Comparison of ENCODE assay signal across 14 cellular contexts in the genomic region with DNA sequence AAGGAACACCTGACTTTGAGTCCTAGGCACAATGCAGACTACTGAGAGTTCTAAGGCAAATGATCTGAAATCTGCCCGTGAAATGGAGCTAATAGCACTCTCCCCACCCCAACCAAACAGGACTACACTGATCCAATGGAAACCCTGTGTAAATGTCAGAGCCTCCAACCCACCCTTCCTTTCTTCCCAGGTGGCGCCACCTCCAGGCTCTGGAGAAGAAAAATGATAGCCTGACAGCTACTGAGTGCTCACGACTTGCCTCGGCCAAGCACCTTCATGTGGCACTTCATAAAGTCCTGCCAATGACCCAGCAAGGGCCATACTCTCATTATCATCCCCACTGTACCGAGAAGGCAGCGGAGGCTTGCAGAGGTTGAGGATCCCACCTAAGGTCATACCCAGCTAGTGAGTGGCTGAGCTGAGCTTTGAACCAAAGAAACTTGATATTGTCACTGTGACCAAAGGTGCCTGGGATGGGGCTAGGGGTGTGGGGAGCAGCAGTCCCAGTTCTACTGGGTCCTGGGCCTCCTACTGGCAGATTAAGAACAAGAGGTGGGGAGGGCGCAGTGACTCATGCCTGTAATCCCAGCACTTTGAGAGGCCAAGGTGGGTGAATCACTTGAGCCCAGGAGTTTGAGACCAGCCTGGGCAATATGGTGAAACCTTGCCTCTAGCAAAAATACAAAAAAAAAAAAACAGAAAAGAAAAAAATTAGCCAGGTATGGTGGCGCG. TPM values are rescaled to one million over a fixed set of nuclear protein-coding genes. Genes with fewer than 3 reads are reported as not detected.
DNase-seq lines count a peak whose midpoint lies in the region; ATAC-seq and TF ChIP-seq lines count a peak whose summit lies in the region.
"Had no signal": no experiment of that assay in that cellular context is flagged by ENCODE, and none has a peak within 500 bp of the region (broad histone marks: within the 10 kb centered on the region; RNA-seq: fewer than 3 reads in every experiment).

No MANE protein-coding gene starts in this region.

- no peaks in the 10 kb centered on the region for H3K79me2 ChIP-seq in GM23338 (replicated peaks; ENCODE audit: insufficient read depth)

- H3K27ac ChIP-seq in GM23338 (ENCODE audit: low read depth): no peak overlapping the region
- H3K27ac ChIP-seq in RWPE2 (ENCODE audit: poor library complexity, severe bottlenecking): no peak overlapping the region
- H3K27ac ChIP-seq in foreskin keratinocyte: no peak overlapping the region
- H3K27ac ChIP-seq in body of pancreas: no peak overlapping the region
- H3K27ac ChIP-seq: ascending aorta, skin epidermis, upper lobe of right lung had no signal

- H4K20me1 ChIP-seq in GM23338 (replicated peaks; ENCODE audit: insufficient read depth): no peaks in the 10 kb centered on the region

- H3K36me3 Mint-ChIP-seq in GM23338 (ENCODE audit: low read depth): no peaks in the 10 kb centered on the region
- H3K36me3 Mint-ChIP-seq: CD4-positive, CD25-positive, alpha-beta regulatory T cell had no signal

- ATAC-seq in GM23338 (peak; percentile 80), RWPE2 (ENCODE audit: low read depth) (peak; percentile 70), foreskin keratinocyte (peak; percentile 63), body of pancreas (no peak), HG03045 (IDR thresholded peaks at IDR 0.05; ENCODE audit: unreplicated experiment) (no peak)
- ATAC-seq: upper lobe of right lung had no signal

- no peaks in the 10 kb centered on the region for H3K4me1 ChIP-seq in BE2C
- H3K4me1 ChIP-seq in GM23338 (ENCODE audit: insufficient read depth): 0 out of 2 replicates have a peak, but pooled peaks cover 5% of the 10 kb centered on the region
- peaks cover 7% of the 10 kb centered on the region for H3K4me1 ChIP-seq in RWPE2 (ENCODE audit: insufficient read depth, poor library complexity, severe bottlenecking)
- H3K4me1 ChIP-seq in foreskin keratinocyte: no peaks in the 10 kb centered on the region
- no peaks in the 10 kb centered on the region for H3K4me1 ChIP-seq in body of pancreas
- H3K4me1 ChIP-seq: ascending aorta, upper lobe of right lung had no signal

- peaks cover 10% of the 10 kb centered on the region for H3K27me3 Mint-ChIP-seq in GM23338 (ENCODE audit: insufficient read depth, low read depth, poor library complexity)

- no peak overlapping the region for H3K4me3 Mint-ChIP-seq in GM23338
- H3K4me3 Mint-ChIP-seq: CD4-positive, CD25-positive, alpha-beta regulatory T cell had no signal

- H3K36me3 ChIP-seq in BE2C (no peaks in the 10 kb centered on the region), GM23338 (ENCODE audit: insufficient read depth) (no peaks in the 10 kb centered on the region), RWPE2 (ENCODE audit: low read depth) (no peaks in the 10 kb centered on the region), body of pancreas (replicated peaks in 1 of 2; ENCODE audit: insufficient read depth in 1 of 2, low read depth in 2 of 2) (no peaks in the 10 kb centered on the region)
- H3K36me3 ChIP-seq: ascending aorta, upper lobe of right lung had no signal

- no peak for TF ChIP-seq POLR2A in body of pancreas (IDR thresholded peaks at IDR 0.05)

- H3K9me2 ChIP-seq in GM23338 (ENCODE audit: insufficient read depth): no peaks in the 10 kb centered on the region

- no peak overlapping the region for H3K27ac Mint-ChIP-seq in GM23338
- H3K27ac Mint-ChIP-seq: CD4-positive, CD25-positive, alpha-beta regulatory T cell had no signal

- peak; percentile 31 for TF ChIP-seq CTCF in BE2C (IDR thresholded peaks at IDR 0.05; ENCODE audit: low read depth, low read length)
- TF ChIP-seq CTCF in GM23338 (conservative IDR thresholded peaks at IDR 0.05; ENCODE audit: low read depth in 2 of 2): peak; percentile 55 to 67
- peak; percentile 12 for TF ChIP-seq CTCF in RWPE2 (IDR thresholded peaks at IDR 0.05; ENCODE audit: poor library complexity, severe bottlenecking)
- peak; percentile 31 for TF ChIP-seq CTCF in foreskin keratinocyte (conservative IDR thresholded peaks at IDR 0.05)
- TF ChIP-seq CTCF in body of pancreas (IDR thresholded peaks at IDR 0.05): no peak

- DNase-seq in BE2C (no peak), GM23338 (ENCODE audit: low spot score) (peak; percentile 67), RWPE2 (ENCODE audit: low spot score) (no peak), foreskin keratinocyte (peak in 1 of 2 donors; percentile 54), body of pancreas (no peak), hippocampal formation (lab: John Stamatoyannopoulos, UW) (no peak), SKM-1 treated with dmso at 0.1 percent for 144 hours (lab: John Stamatoyannopoulos, UW; ENCODE audit: unreplicated experiment) (no peak)
- DNase-seq: NCI-H1105, SW 1271, upper lobe of right lung had no signal

- no peaks in the 10 kb centered on the region for H3K9me3 ChIP-seq in BE2C
- no peaks in the 10 kb centered on the region for H3K9me3 ChIP-seq in RWPE2 (ENCODE audit: severe bottlenecking)
- H3K9me3 ChIP-seq in body of pancreas: no peaks in the 10 kb centered on the region
- H3K9me3 ChIP-seq: ascending aorta, upper lobe of right lung had no signal

- WGBS in body of pancreas, 2 donors: 77 to 78% methylated on average over 9 of the region's 9 CpGs

- no peaks in the 10 kb centered on the region for H3F3A ChIP-seq in GM23338 (replicated peaks; ENCODE audit: low read depth)

- H3K27me3 ChIP-seq in BE2C (no peaks in the 10 kb centered on the region), GM23338 (ENCODE audit: insufficient read depth) (no peaks in the 10 kb centered on the region), RWPE2 (ENCODE audit: insufficient read depth, poor library complexity, severe bottlenecking) (no peaks in the 10 kb centered on the region), foreskin keratinocyte (peaks cover 17% of the 10 kb centered on the region), body of pancreas (no peaks in the 10 kb centered on the region)
- H3K27me3 ChIP-seq: ascending aorta, upper lobe of right lung had no signal

- intact Hi-C loops in body of pancreas (cut with DNase I): no loop called here

- H3K4me2 ChIP-seq in GM23338: no peak overlapping the region

- no peak overlapping the region for H2AFZ ChIP-seq in GM23338

- no peaks in the 10 kb centered on the region for H3K9me3 Mint-ChIP-seq in GM23338

- peaks cover 2% of the 10 kb centered on the region; the same call in 1 of the 3 replicates for H3K4me1 Mint-ChIP-seq in GM23338
- H3K4me1 Mint-ChIP-seq: CD4-positive, CD25-positive, alpha-beta regulatory T cell had no signal

- H3K4me3 ChIP-seq in BE2C (ENCODE audit: low read depth, low read length): no peak overlapping the region
- no peak overlapping the region for H3K4me3 ChIP-seq in GM23338
- no peak overlapping the region for H3K4me3 ChIP-seq in RWPE2 (ENCODE audit: severe bottlenecking)
- H3K4me3 ChIP-seq in body of pancreas: no peak overlapping the region
- H3K4me3 ChIP-seq: ascending aorta, skin epidermis, upper lobe of right lung had no signal

TF ChIP-seq in GM23338, 12 proteins besides CTCF, POLR2A, EP300 and RAD21 (continues in another document):
- TF ChIP-seq ZNF114 (CRISPR knock-in tag; IDR thresholded peaks at IDR 0.05) (no peak), ETS1 (IDR thresholded peaks at IDR 0.05) (no peak), STAT1 (IDR thresholded peaks at IDR 0.05; ENCODE audit: unreplicated experiment) (no peak)

RNA-seq across cellular contexts. Expression of gene TST, which starts 20.5 kb away (rescaled TPM):
- polyA plus RNA-seq in BE2C (2012; ENCODE audit: insufficient read depth, insufficient read length, low read depth): 11.4 TPM
- 32.4 and 32.7 TPM in 2 replicates for total RNA-seq in GM23338 (2014; rRNA removed; shearing (Covaris generic))
- polyA plus RNA-seq in GM23338 (2016; fragmentation: Nextera tagmentation; extraction: Ambion mirVana) (14.6 and 16.3 TPM in 2 replicates), foreskin keratinocyte (23.2 and 26.2 TPM in 2 replicates)
- total RNA-seq in foreskin keratinocyte (18.1 and 19.7 TPM in 2 replicates), body of pancreas (10 to 100 TPM; 73.8 to 91.1 TPM)
- total RNA-seq: CD4-positive, CD25-positive, alpha-beta regulatory T cell had no signal

RNA-seq across cellular contexts. Expression of gene MPST, which starts 20.8 kb away (rescaled TPM):
- 113 TPM for polyA plus RNA-seq in BE2C (2012; ENCODE audit: insufficient read depth, insufficient read length, low read depth)
- total RNA-seq in GM23338 (2014; rRNA removed; shearing (Covaris generic)): 121 and 158 TPM in 2 replicates
- polyA plus RNA-seq in GM23338 (2016; fragmentation: Nextera tagmentation; extraction: Ambion mirVana) (85.5 and 86.2 TPM in 2 replicates), foreskin keratinocyte (82.2 TPM in 2 replicates)
- total RNA-seq in foreskin keratinocyte (57.5 and 62.6 TPM in 2 replicates), body of pancreas (100 to 1,000 TPM; 173 TPM)

RNA-seq across cellular contexts. Expression of gene KCTD17, which starts 52.8 kb away (rescaled TPM):
- polyA plus RNA-seq in BE2C (2012; ENCODE audit: insufficient read depth, insufficient read length, low read depth): 105 TPM
- total RNA-seq in GM23338 (2014; rRNA removed; shearing (Covaris generic)): 26.9 and 35.0 TPM in 2 replicates
- polyA plus RNA-seq in GM23338 (2016; fragmentation: Nextera tagmentation; extraction: Ambion mirVana) (21.2 and 25.1 TPM in 2 replicates), foreskin keratinocyte (22.8 and 25.9 TPM in 2 replicates)
- total RNA-seq in foreskin keratinocyte (19.6 and 24.7 TPM in 2 replicates), body of pancreas (1 to 10 TPM; 3.6 to 8.3 TPM)

Comparison
In these comparisons a context has a peak if more than half of its experiments do, and no peak if none do; other contexts are left out.
1. CTCF ChIP-seq: peak in BE2C (single experiment), GM23338 (2 of 2), RWPE2 (single experiment) and foreskin keratinocyte (single experiment); none in body of pancreas (0 of 7).
2. ATAC-seq: peak in GM23338 (single experiment), RWPE2 (single experiment) and foreskin keratinocyte (single experiment); none in body of pancreas (single experiment) and HG03045 (single experiment).